In the genomic region with DNA sequence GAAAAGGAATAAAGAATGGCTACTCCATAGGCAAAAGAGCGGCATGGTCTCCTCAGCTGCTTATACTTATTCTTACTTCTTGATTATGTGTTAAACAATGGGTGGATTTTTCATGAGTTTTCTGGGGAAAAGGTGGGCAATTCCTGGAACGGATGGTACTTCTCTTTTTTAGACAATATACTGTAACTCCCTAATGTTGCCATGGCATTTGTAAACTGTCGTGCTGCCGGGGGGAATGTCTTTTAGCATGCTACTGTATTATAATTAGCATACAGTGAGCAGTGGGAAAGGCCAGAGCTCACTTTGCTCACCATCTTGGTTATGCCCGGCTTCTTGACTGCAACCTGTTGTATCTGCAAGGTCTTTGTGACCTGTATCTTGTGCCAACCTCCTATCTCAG, we compare ENCODE assay signal across 10 cellular contexts.
"Had no signal": no experiment of that assay in that cellular context is flagged by ENCODE, and none has a peak within 500 bp of the region (broad histone marks: within the 10 kb centered on the region; RNA-seq: fewer than 3 reads in every experiment).

No MANE protein-coding gene starts in this region.

- H3K9me3 ChIP-seq: HAP-1 had no signal

- H2AFZ ChIP-seq: GM23248 had no signal

- DNase-seq: GOT3, H7, HFFc6, IMR-90 had no signal

- H3K9ac ChIP-seq: GM23248, KMS-11 had no signal

- FAIRE-seq: HTR-8/SVneo, K562 had no signal

- H3K4me2 ChIP-seq: KMS-11 had no signal

- H3K27ac ChIP-seq: GM23248, KMS-11 had no signal

- ATAC-seq: HCT116, K562 had no signal

- H3K36me3 ChIP-seq: HAP-1 had no signal

- H3K4me3 ChIP-seq: GM23248, HAP-1, K562 had no signal

- H3K4me1 ChIP-seq: HAP-1 had no signal
